Comparison of ENCODE assay signal across 16 cellular contexts in the genomic region with DNA sequence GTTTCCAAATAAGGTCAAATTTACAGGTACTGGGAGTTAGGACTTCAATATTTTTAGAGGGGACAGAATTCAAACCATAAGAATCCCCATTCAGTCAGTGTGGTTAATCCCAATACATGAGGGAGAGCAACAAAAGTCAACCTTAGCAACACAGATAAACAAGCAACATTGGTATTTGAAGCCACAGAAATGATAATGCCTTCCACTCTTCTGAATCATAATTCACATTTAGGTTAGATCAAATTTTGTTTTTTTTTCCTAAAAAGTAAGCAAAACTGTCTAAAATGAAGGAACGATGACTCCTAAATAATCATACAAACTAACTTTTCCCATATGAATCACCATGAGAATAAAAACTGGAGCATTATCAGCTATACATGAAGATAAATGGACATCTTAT.
A peak's percentile ranks its signal among the peaks of the same experiment; 100 is the strongest.
DNase-seq lines count a peak whose midpoint lies in the region; ATAC-seq, FAIRE-seq and TF ChIP-seq lines count a peak whose summit lies in the region.
"Had no signal": no experiment of that assay in that cellular context is flagged by ENCODE, and none has a peak within 500 bp of the region (broad histone marks: within the 10 kb centered on the region; RNA-seq: fewer than 3 reads in every experiment).

No MANE protein-coding gene starts in this region.

- no peak overlapping the region for H3K4me2 ChIP-seq in keratinocyte (ENCODE audit: control insufficient read depth, extremely low read depth, insufficient read depth, low read depth, low read length)
- H3K4me2 ChIP-seq: neural progenitor cell had no signal

- TF ChIP-seq CTCF in bronchial epithelial cell (IDR thresholded peaks at IDR 0.05; ENCODE audit: insufficient read depth, low read length, severe bottlenecking), result no peak
- TF ChIP-seq CTCF in keratinocyte (optimal IDR thresholded peaks at IDR 0.05 in 1 of 3, IDR thresholded peaks at IDR 0.05 in 1 of 3, conservative IDR thresholded peaks at IDR 0.05 in 1 of 3; ENCODE audit: extremely low read depth in 1 of 3, insufficient read depth in 2 of 3, low read length in 3 of 3), result no peak

- DNase-seq in AG08396 (ENCODE audit: low spot score) (peak; percentile 43), M059J (ENCODE audit: low read depth) (peak; percentile 89), bronchial epithelial cell (ENCODE audit: low read depth) (peak; percentile 49), keratinocyte (ENCODE audit: low read depth, low spot score) (no peak), epidermal melanocyte (ENCODE audit: insufficient read length, low spot score) (no peak), MG63 (no peak)
- DNase-seq in activated CD4-positive, alpha-beta T cell treated with anti-CD3 and anti-CD28 coated beads for 48 hours, result no peak
- DNase-seq: AML-193, amygdala, colonic mucosa, COR-L47, NCI-H2029 treated with DMSO at 0.1 percent for 48 hours, NCI-H526 had no signal

- peak overlapping the region; percentile 22 for H2AFZ ChIP-seq in keratinocyte (ENCODE audit: control insufficient read depth, low read length)
- H2AFZ ChIP-seq: neural progenitor cell had no signal

- H3K9me1 ChIP-seq in keratinocyte (ENCODE audit: control insufficient read depth, extremely low read depth, insufficient read depth, low read length), result no peaks in the 10 kb centered on the region

- FAIRE-seq in bronchial epithelial cell (lab: Jason Lieb, UNC) (no peak), keratinocyte (lab: Jason Lieb, UNC) (no peak)
- FAIRE-seq: urothelium cell line had no signal

- no peak for ATAC-seq in GM18498 (IDR thresholded peaks at IDR 0.05; ENCODE audit: unreplicated experiment)

- H4K20me1 ChIP-seq in keratinocyte (ENCODE audit: control insufficient read depth, extremely low read depth, insufficient read depth, low read length), result no peaks in the 10 kb centered on the region

- H3K79me2 ChIP-seq in keratinocyte (ENCODE audit: control insufficient read depth, insufficient read depth, low read length), result no peaks in the 10 kb centered on the region

- H3K4me1 ChIP-seq in keratinocyte (ENCODE audit: control insufficient read depth, extremely low read depth, insufficient read depth, low read length), result peaks cover 54% of the 10 kb centered on the region
- H3K4me1 ChIP-seq: colonic mucosa had no signal

- H3K9ac ChIP-seq in keratinocyte (ENCODE audit: control insufficient read depth, extremely low read depth, insufficient read depth, low read length), result no peak overlapping the region
- H3K9ac ChIP-seq: neural progenitor cell had no signal

- H3K4me3 ChIP-seq in bronchial epithelial cell (ENCODE audit: low read depth, low read length) (no peak overlapping the region), keratinocyte (ENCODE audit: control insufficient read depth in 2 of 3, extremely low read depth in 1 of 3, insufficient read depth in 2 of 3, low read depth in 1 of 3, low read length in 3 of 3) (no peak overlapping the region), MG63 (no peak overlapping the region)
- H3K4me3 ChIP-seq: colonic mucosa, neural progenitor cell had no signal

- dilution Hi-C loops in keratinocyte (cut with MboI; ENCODE audit: extremely low pct_ligation_motif_present, low sequenced_read_pairs), result no loop called here

- H3K9me3 ChIP-seq in keratinocyte (ENCODE audit: control insufficient read depth, low read depth, low read length), result no peaks in the 10 kb centered on the region
- no peaks in the 10 kb centered on the region; the same call in 1 of the 2 replicates for H3K9me3 ChIP-seq in MG63
- H3K9me3 ChIP-seq: colonic mucosa had no signal

- H3K27me3 ChIP-seq in bronchial epithelial cell (ENCODE audit: control insufficient read depth, insufficient read depth, low read length) (no peaks in the 10 kb centered on the region), keratinocyte (ENCODE audit: control insufficient read depth, extremely low read depth, insufficient read depth, low read length) (no peaks in the 10 kb centered on the region), MG63 (no peaks in the 10 kb centered on the region)
- H3K27me3 ChIP-seq: colonic mucosa, neural progenitor cell had no signal

- H3K36me3 ChIP-seq in bronchial epithelial cell (ENCODE audit: control insufficient read depth, insufficient read depth, low read length), result no peaks in the 10 kb centered on the region
- no peaks in the 10 kb centered on the region for H3K36me3 ChIP-seq in keratinocyte (ENCODE audit: control insufficient read depth in 2 of 2, extremely low read depth in 1 of 2, insufficient read depth in 2 of 2, low read length in 2 of 2)
- H3K36me3 ChIP-seq in MG63, result no peaks in the 10 kb centered on the region
- H3K36me3 ChIP-seq: colonic mucosa, neural progenitor cell had no signal

- H3K27ac ChIP-seq in keratinocyte (ENCODE audit: control insufficient read depth, insufficient read depth, low read length), result peak overlapping the region; percentile 90
- H3K27ac ChIP-seq: colonic mucosa, neural progenitor cell had no signal

Comparison
In these comparisons a context has a peak if more than half of its experiments do, and no peak if none do; other contexts are left out.
1. DNase-seq: peak in AG08396 (single experiment), M059J (single experiment) and bronchial epithelial cell (single experiment); none in keratinocyte (single experiment), epidermal melanocyte (single experiment), activated CD4-positive, alpha-beta T cell treated with anti-CD3 and anti-CD28 coated beads for 48 hours (single experiment) and MG63 (single experiment).